14 cellular contexts compared by ENCODE assay signal in the genomic region with DNA sequence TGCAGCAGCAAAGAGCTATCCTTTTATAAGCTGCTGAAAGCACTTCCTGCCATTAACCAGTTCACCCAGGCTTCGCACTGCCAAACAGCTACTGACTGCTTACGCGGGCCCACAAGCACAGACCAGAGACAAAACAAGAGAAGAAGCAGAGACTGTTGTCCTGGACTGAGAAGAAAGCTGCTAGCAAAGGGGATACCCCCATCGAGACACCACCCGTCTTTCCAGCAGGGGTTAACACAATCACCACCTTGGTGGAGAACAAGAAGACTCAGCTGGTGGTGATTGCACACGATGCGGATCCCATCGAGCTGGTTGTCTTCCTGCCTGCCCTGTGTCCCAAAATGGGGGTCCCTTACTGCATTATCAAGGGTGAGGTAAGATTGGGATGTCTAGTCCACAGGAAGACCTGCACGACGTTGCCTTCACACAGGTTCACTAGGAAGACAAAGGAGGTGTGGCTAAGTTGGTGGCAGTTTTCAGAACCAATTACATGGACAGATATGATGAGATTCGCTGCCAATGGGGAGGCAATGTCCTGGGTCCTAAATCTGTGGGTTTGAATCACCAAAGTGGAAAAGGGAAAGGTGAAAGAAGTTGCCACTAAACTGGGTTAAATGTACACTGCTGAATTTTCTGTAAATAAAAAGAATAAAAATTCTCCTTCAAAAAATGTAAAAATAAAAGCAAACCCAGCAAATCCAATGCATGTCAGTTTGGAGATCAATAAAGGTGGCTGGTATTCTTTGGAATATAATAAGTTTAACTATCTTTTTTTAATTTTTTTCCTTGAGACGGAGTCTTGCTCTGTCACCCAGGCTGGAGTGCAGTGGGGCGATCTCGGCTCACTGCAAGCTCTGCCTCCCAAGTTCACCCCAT. TPM values are rescaled to one million over a fixed set of nuclear protein-coding genes. Genes with fewer than 3 reads are reported as not detected.
DNase-seq lines count a peak whose midpoint lies in the region; ATAC-seq lines count a peak whose summit lies in the region.
"Had no signal": no experiment of that assay in that cellular context is flagged by ENCODE, and none has a peak within 500 bp of the region (broad histone marks: within the 10 kb centered on the region; RNA-seq: fewer than 3 reads in every experiment).

No MANE protein-coding gene starts in this region.

- H3K27ac Mint-ChIP-seq in activated naive CD8-positive, alpha-beta T cell: no peak overlapping the region
- H3K27ac Mint-ChIP-seq in activated naive CD8-positive, alpha-beta T cell treated with anti-CD3 and anti-CD28 coated beads for 36 hours: no peak overlapping the region
- no peak overlapping the region for H3K27ac Mint-ChIP-seq in activated T-helper 2 cell treated with anti-CD3 and anti-CD28 coated beads, Interferon-gamma antibody, Interleukin-2, Interleukin-4, amounts not matched to agents 10 μg/mL and 5 μg/mL and 100 μg/mL, durations not matched to agents 14 hours and 24 hours and 36 hours
- no peak overlapping the region for H3K27ac Mint-ChIP-seq in memory B cell
- H3K27ac Mint-ChIP-seq in stimulated activated memory B cell treated with anti-CD40 and anti-IgM and Interleukin-4, amounts not matched to agents 10 μg/mL and 1 μg/mL and 100 μg/mL, for 72 hours: no peak overlapping the region

- intact Hi-C loops in activated T-helper 2 cell treated with anti-CD3 and anti-CD28 coated beads, Interferon-gamma antibody, Interleukin-2, Interleukin-4, amounts not matched to agents 10 μg/mL and 5 μg/mL and 100 μg/mL, durations not matched to agents 14 hours and 24 hours and 36 hours (cut with micrococcal nuclease): no loop called here

- H3K36me3 Mint-ChIP-seq in activated naive CD8-positive, alpha-beta T cell: no peaks in the 10 kb centered on the region
- no peaks in the 10 kb centered on the region for H3K36me3 Mint-ChIP-seq in activated naive CD8-positive, alpha-beta T cell treated with anti-CD3 and anti-CD28 coated beads for 36 hours
- no peaks in the 10 kb centered on the region for H3K36me3 Mint-ChIP-seq in activated T-helper 2 cell treated with anti-CD3 and anti-CD28 coated beads, Interferon-gamma antibody, Interleukin-2, Interleukin-4, amounts not matched to agents 10 μg/mL and 5 μg/mL and 100 μg/mL, durations not matched to agents 14 hours and 24 hours and 36 hours (ENCODE audit: low read depth)
- H3K36me3 Mint-ChIP-seq in memory B cell: peaks cover 2% of the 10 kb centered on the region
- peaks cover 5% of the 10 kb centered on the region for H3K36me3 Mint-ChIP-seq in stimulated activated memory B cell treated with anti-CD40 and anti-IgM and Interleukin-4, amounts not matched to agents 10 μg/mL and 1 μg/mL and 100 μg/mL, for 72 hours

- no peaks in the 10 kb centered on the region for H3K27me3 Mint-ChIP-seq in activated naive CD8-positive, alpha-beta T cell
- H3K27me3 Mint-ChIP-seq in activated naive CD8-positive, alpha-beta T cell treated with anti-CD3 and anti-CD28 coated beads for 36 hours: peaks cover 6% of the 10 kb centered on the region
- peaks cover 18% of the 10 kb centered on the region for H3K27me3 Mint-ChIP-seq in activated T-helper 2 cell treated with anti-CD3 and anti-CD28 coated beads, Interferon-gamma antibody, Interleukin-2, Interleukin-4, amounts not matched to agents 10 μg/mL and 5 μg/mL and 100 μg/mL, durations not matched to agents 14 hours and 24 hours and 36 hours (ENCODE audit: low read depth)
- no peaks in the 10 kb centered on the region for H3K27me3 Mint-ChIP-seq in memory B cell
- H3K27me3 Mint-ChIP-seq in stimulated activated memory B cell treated with anti-CD40 and anti-IgM and Interleukin-4, amounts not matched to agents 10 μg/mL and 1 μg/mL and 100 μg/mL, for 72 hours: no peaks in the 10 kb centered on the region

- peaks cover 18% of the 10 kb centered on the region for H3K4me1 Mint-ChIP-seq in activated naive CD8-positive, alpha-beta T cell (ENCODE audit: low read depth)
- peaks cover 14% of the 10 kb centered on the region for H3K4me1 Mint-ChIP-seq in activated naive CD8-positive, alpha-beta T cell treated with anti-CD3 and anti-CD28 coated beads for 36 hours
- H3K4me1 Mint-ChIP-seq in activated T-helper 2 cell treated with anti-CD3 and anti-CD28 coated beads, Interferon-gamma antibody, Interleukin-2, Interleukin-4, amounts not matched to agents 10 μg/mL and 5 μg/mL and 100 μg/mL, durations not matched to agents 14 hours and 24 hours and 36 hours (ENCODE audit: low read depth): peaks cover 12% of the 10 kb centered on the region
- H3K4me1 Mint-ChIP-seq in memory B cell: peaks cover 18% of the 10 kb centered on the region
- peaks cover 18% of the 10 kb centered on the region for H3K4me1 Mint-ChIP-seq in stimulated activated memory B cell treated with anti-CD40 and anti-IgM and Interleukin-4, amounts not matched to agents 10 μg/mL and 1 μg/mL and 100 μg/mL, for 72 hours

- no peak for DNase-seq in activated naive CD8-positive, alpha-beta T cell treated with anti-CD3 and anti-CD28 coated beads for 36 hours
- DNase-seq in activated T-helper 2 cell treated with anti-CD3 and anti-CD28 coated beads, Interferon-gamma antibody, Interleukin-2, Interleukin-4, amounts not matched to agents 10 μg/mL and 5 μg/mL and 100 μg/mL, durations not matched to agents 14 hours and 24 hours and 36 hours (ENCODE audit: low spot score): no peak
- DNase-seq in memory B cell (ENCODE audit: low spot score in 2 of 2): no peak
- DNase-seq in stimulated activated CD4-positive, alpha-beta T cell treated with anti-CD3 and anti-CD28 coated beads, Interleukin-1b, Interleukin-23, amount 100 ng/mL, for 48 hours: no peak
- DNase-seq in D341Med (ENCODE audit: low spot score): no peak
- DNase-seq: activated CD8-positive, alpha-beta memory T cell treated with anti-CD3 and anti-CD28 coated beads, Interleukin-2, amount 50 U/mL, for 4 hours; amniotic stem cell; NCI-H82; occipital lobe; WERI-Rb-1 had no signal

- no peak for ATAC-seq in memory B cell (ENCODE audit: low read depth)
- ATAC-seq in GM21576 (IDR thresholded peaks at IDR 0.05; ENCODE audit: unreplicated experiment): no peak
- ATAC-seq in stimulated activated memory B cell treated with anti-CD40 and anti-IgM and Interleukin-4, amounts not matched to agents 10 μg/mL and 1 μg/mL and 100 μg/mL, for 72 hours: no peak
- ATAC-seq: HCT116 had no signal

- H3K9me3 Mint-ChIP-seq in activated naive CD8-positive, alpha-beta T cell (ENCODE audit: low read depth): no peaks in the 10 kb centered on the region
- peaks cover 1% of the 10 kb centered on the region for H3K9me3 Mint-ChIP-seq in activated naive CD8-positive, alpha-beta T cell treated with anti-CD3 and anti-CD28 coated beads for 36 hours
- no peaks in the 10 kb centered on the region for H3K9me3 Mint-ChIP-seq in activated T-helper 2 cell treated with anti-CD3 and anti-CD28 coated beads, Interferon-gamma antibody, Interleukin-2, Interleukin-4, amounts not matched to agents 10 μg/mL and 5 μg/mL and 100 μg/mL, durations not matched to agents 14 hours and 24 hours and 36 hours
- H3K9me3 Mint-ChIP-seq in memory B cell: no peaks in the 10 kb centered on the region
- no peaks in the 10 kb centered on the region for H3K9me3 Mint-ChIP-seq in stimulated activated memory B cell treated with anti-CD40 and anti-IgM and Interleukin-4, amounts not matched to agents 10 μg/mL and 1 μg/mL and 100 μg/mL, for 72 hours

- peak overlapping the region; percentile 61 for H3K4me3 Mint-ChIP-seq in activated naive CD8-positive, alpha-beta T cell
- no peak overlapping the region for H3K4me3 Mint-ChIP-seq in activated naive CD8-positive, alpha-beta T cell treated with anti-CD3 and anti-CD28 coated beads for 36 hours
- H3K4me3 Mint-ChIP-seq in activated T-helper 2 cell treated with anti-CD3 and anti-CD28 coated beads, Interferon-gamma antibody, Interleukin-2, Interleukin-4, amounts not matched to agents 10 μg/mL and 5 μg/mL and 100 μg/mL, durations not matched to agents 14 hours and 24 hours and 36 hours (ENCODE audit: low read depth): peak overlapping the region; percentile 15
- H3K4me3 Mint-ChIP-seq in memory B cell: peak overlapping the region; percentile 24
- H3K4me3 Mint-ChIP-seq in stimulated activated memory B cell treated with anti-CD40 and anti-IgM and Interleukin-4, amounts not matched to agents 10 μg/mL and 1 μg/mL and 100 μg/mL, for 72 hours: no peak overlapping the region

RNA-seq across cellular contexts. Expression of a gene that starts 1.2 kb away (rescaled TPM):
- total RNA-seq in activated naive CD8-positive, alpha-beta T cell treated with anti-CD3 and anti-CD28 coated beads for 36 hours: under 1 TPM; 0.22 to 0.31 TPM
- 0.09 TPM in 2 replicates for total RNA-seq in activated T-helper 2 cell treated with anti-CD3 and anti-CD28 coated beads, Interferon-gamma antibody, Interleukin-2, Interleukin-4, amounts not matched to agents 10 μg/mL and 5 μg/mL and 100 μg/mL, durations not matched to agents 14 hours and 24 hours and 36 hours

RNA-seq across cellular contexts. Expression of a gene that starts 18.5 kb away (rescaled TPM):
- total RNA-seq in activated naive CD8-positive, alpha-beta T cell treated with anti-CD3 and anti-CD28 coated beads for 36 hours: 10 to 100 TPM; 65.9 to 70.0 TPM
- 76.6 and 86.0 TPM in 2 replicates for total RNA-seq in activated T-helper 2 cell treated with anti-CD3 and anti-CD28 coated beads, Interferon-gamma antibody, Interleukin-2, Interleukin-4, amounts not matched to agents 10 μg/mL and 5 μg/mL and 100 μg/mL, durations not matched to agents 14 hours and 24 hours and 36 hours

RNA-seq across cellular contexts. Expression of a gene that starts 51.7 kb away (rescaled TPM):
- 1 to 10 TPM; 5.9 to 6.0 TPM for total RNA-seq in activated naive CD8-positive, alpha-beta T cell treated with anti-CD3 and anti-CD28 coated beads for 36 hours
- 9.1 and 9.5 TPM in 2 replicates for total RNA-seq in activated T-helper 2 cell treated with anti-CD3 and anti-CD28 coated beads, Interferon-gamma antibody, Interleukin-2, Interleukin-4, amounts not matched to agents 10 μg/mL and 5 μg/mL and 100 μg/mL, durations not matched to agents 14 hours and 24 hours and 36 hours

Comparison
In these comparisons a context has a peak if more than half of its experiments do, and no peak if none do; other contexts are left out.
1. H3K4me3 Mint-ChIP-seq: peak in activated naive CD8-positive, alpha-beta T cell (single experiment), activated T-helper 2 cell treated with anti-CD3 and anti-CD28 coated beads, Interferon-gamma antibody, Interleukin-2, Interleukin-4, amounts not matched to agents 10 μg/mL and 5 μg/mL and 100 μg/mL, durations not matched to agents 14 hours and 24 hours and 36 hours (single experiment) and memory B cell (single experiment); none in activated naive CD8-positive, alpha-beta T cell treated with anti-CD3 and anti-CD28 coated beads for 36 hours (single experiment) and stimulated activated memory B cell treated with anti-CD40 and anti-IgM and Interleukin-4, amounts not matched to agents 10 μg/mL and 1 μg/mL and 100 μg/mL, for 72 hours (single experiment).